ENCODE assay signal across 8 cellular contexts in the genomic region with DNA sequence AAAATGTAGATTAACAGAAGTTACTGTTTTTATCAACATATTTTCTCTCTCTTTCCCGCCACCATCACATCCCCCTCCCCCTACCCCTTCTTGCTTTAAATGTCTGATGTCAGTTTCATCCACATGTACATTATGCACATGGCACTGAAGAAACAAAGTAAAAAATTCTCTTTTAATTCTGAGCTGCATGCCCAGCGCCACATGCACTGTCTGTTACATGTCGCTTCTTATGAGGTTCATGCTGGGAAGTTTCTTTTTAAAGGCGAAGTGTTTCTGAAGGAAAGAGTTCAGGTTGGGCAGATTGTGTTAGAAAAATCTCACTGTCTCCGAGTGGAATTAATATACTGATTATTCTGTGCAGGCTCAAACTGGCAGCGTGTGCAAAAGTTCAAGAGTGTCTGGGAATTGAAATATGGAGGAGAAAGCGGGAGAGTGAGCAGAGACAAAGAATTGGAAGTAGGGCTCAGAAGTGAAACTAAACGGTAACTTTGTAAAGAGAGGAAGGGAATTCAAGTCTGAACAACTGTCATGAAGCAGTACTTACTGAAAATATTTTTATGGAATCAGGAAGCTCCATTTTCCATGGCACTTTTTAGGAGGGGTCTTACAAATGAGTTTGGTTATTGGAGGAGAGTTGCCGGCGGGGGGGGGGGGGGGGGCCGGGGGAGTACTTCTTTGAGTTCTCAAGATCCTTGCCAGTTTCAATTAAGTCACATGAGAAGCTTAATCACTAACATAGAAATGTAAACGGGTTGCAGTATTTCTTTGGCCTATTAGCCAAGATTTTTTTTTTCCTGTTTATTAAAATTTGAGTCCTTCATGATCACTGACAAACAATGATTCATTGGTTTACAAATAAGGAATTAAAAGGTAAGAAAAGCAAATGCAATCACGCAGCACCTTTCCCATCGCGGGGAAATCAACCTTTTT.
DNase-seq lines count a peak whose midpoint lies in the region; ATAC-seq and TF ChIP-seq lines count a peak whose summit lies in the region.

No MANE protein-coding gene starts in this region.

- H3K36me3 ChIP-seq in adipocyte (ENCODE audit: control insufficient read depth, insufficient read depth, low read length, severe bottlenecking), result peaks cover 3% of the 10 kb centered on the region
- no peaks in the 10 kb centered on the region for H3K36me3 ChIP-seq in thoracic aorta
- H3K36me3 ChIP-seq in PC-9 (ENCODE audit: low read depth), result no peaks in the 10 kb centered on the region
- no peaks in the 10 kb centered on the region for H3K36me3 ChIP-seq in Caco-2 (ENCODE audit: control insufficient read depth, insufficient read depth, low read length)

- H3F3A ChIP-seq in PC-9 (ENCODE audit: insufficient read depth, low read depth), result no peaks in the 10 kb centered on the region

- intact Hi-C loops in activated CD4-positive, alpha-beta T cell treated with anti-CD3 and anti-CD28 coated beads, Interleukin-2, amount 10 ng/mL, durations not matched to agents 24 days and 14 days (cut with micrococcal nuclease), result loop anchor here (10.0 kb wide), 1 partner anchor 271 kb away; no protein-coding TSS in a partner anchor
- intact Hi-C loops in PC-9 (cut with micrococcal nuclease; ENCODE audit: unreplicated experiment), result no loop called here
- intact Hi-C loops in Caco-2 (cut with micrococcal nuclease; ENCODE audit: unreplicated experiment), result no loop called here

- no peaks in the 10 kb centered on the region for H3K27me3 ChIP-seq in adipocyte (replicated peaks; ENCODE audit: control insufficient read depth, insufficient read depth, low read length)
- no peaks in the 10 kb centered on the region for H3K27me3 ChIP-seq in thoracic aorta (replicated peaks; ENCODE audit: insufficient read depth)
- H3K27me3 ChIP-seq in PC-9 (ENCODE audit: insufficient read depth, low read depth), result no peaks in the 10 kb centered on the region
- no peaks in the 10 kb centered on the region for H3K27me3 ChIP-seq in Caco-2 (replicated peaks; ENCODE audit: control insufficient read depth, insufficient read depth, low read length)

- H3K9ac ChIP-seq in adipocyte (ENCODE audit: low read length), result peak overlapping the region; percentile 85

- peak; percentile 16 for ATAC-seq in thoracic aorta (ENCODE audit: insufficient number of reproducible peaks, low FRiP score, low read depth)

- TF ChIP-seq CTCF in thoracic aorta (IDR thresholded peaks at IDR 0.05) (no peak), PC-9 (conservative IDR thresholded peaks at IDR 0.05) (no peak), Caco-2 (IDR thresholded peaks at IDR 0.05; ENCODE audit: insufficient read depth in 1 of 2, low read depth in 1 of 2, low read length in 1 of 2, severe bottlenecking in 1 of 2, unreplicated experiment in 1 of 2) (no peak)

- H3K4me3 Mint-ChIP-seq in activated CD4-positive, alpha-beta T cell treated with anti-CD3 and anti-CD28 coated beads, Interleukin-2, amount 10 ng/mL, durations not matched to agents 24 days and 14 days, result peak overlapping the region; percentile 84
- H3K4me3 Mint-ChIP-seq in Caco-2 (ENCODE audit: unreplicated experiment), result no peak overlapping the region

- POLR2A ChIA-PET in PC-9 (lab: Charles Lee; ENCODE audit: unreplicated experiment), result no interaction called here
- POLR2A ChIA-PET in Caco-2 (lab: Charles Lee), result no interaction called here

- H3K4me3 ChIP-seq in adipocyte (ENCODE audit: low read length), result peak overlapping the region; percentile 87
- H3K4me3 ChIP-seq in thoracic aorta, result peak overlapping the region; percentile 58
- H3K4me3 ChIP-seq in PC-9, result no peak overlapping the region
- H3K4me3 ChIP-seq in Caco-2 (ENCODE audit: low read depth, low read length), result no peak overlapping the region

- peaks cover 7% of the 10 kb centered on the region for H3K4me1 Mint-ChIP-seq in activated CD4-positive, alpha-beta T cell treated with anti-CD3 and anti-CD28 coated beads, Interleukin-2, amount 10 ng/mL, durations not matched to agents 24 days and 14 days
- no peaks in the 10 kb centered on the region for H3K4me1 Mint-ChIP-seq in Caco-2 (ENCODE audit: low read depth, unreplicated experiment)

- no peaks in the 10 kb centered on the region for H3K36me3 Mint-ChIP-seq in activated CD4-positive, alpha-beta T cell treated with anti-CD3 and anti-CD28 coated beads, Interleukin-2, amount 10 ng/mL, durations not matched to agents 24 days and 14 days (ENCODE audit: low read depth)
- no peaks in the 10 kb centered on the region for H3K36me3 Mint-ChIP-seq in Caco-2 (ENCODE audit: insufficient read depth, unreplicated experiment)

- no peak for DNase-seq in activated CD4-positive, alpha-beta T cell treated with anti-CD3 and anti-CD28 coated beads, Interleukin-2, amount 10 ng/mL, durations not matched to agents 24 days and 14 days
- DNase-seq in activated CD4-positive, alpha-beta T cell treated with anti-CD3 and anti-CD28 coated beads for 48 hours, result no peak
- DNase-seq in adipocyte (ENCODE audit: low read depth), result peak; percentile 41
- peak; percentile 43 for DNase-seq in kidney tubule cell (ENCODE audit: low spot score)
- no peak for DNase-seq in thoracic aorta (ENCODE audit: low spot score)
- no peak for DNase-seq in PC-9
- no peak for DNase-seq in Caco-2
- no peak for DNase-seq in T1000 (lab: John Stamatoyannopoulos, UW)

- no peaks in the 10 kb centered on the region for H4K20me1 ChIP-seq in PC-9 (ENCODE audit: insufficient read depth)

- no peak overlapping the region for H3K4me2 ChIP-seq in PC-9

- no peak overlapping the region for H2AFZ ChIP-seq in PC-9

- peak overlapping the region; percentile 3 for H3K27ac Mint-ChIP-seq in activated CD4-positive, alpha-beta T cell treated with anti-CD3 and anti-CD28 coated beads, Interleukin-2, amount 10 ng/mL, durations not matched to agents 24 days and 14 days
- no peak overlapping the region for H3K27ac Mint-ChIP-seq in Caco-2 (ENCODE audit: unreplicated experiment)

- no peak overlapping the region for H3K27ac ChIP-seq in thoracic aorta
- no peak overlapping the region for H3K27ac ChIP-seq in PC-9

- CTCF ChIA-PET in PC-9 (lab: Charles Lee) (no interaction called here), Caco-2 (lab: Charles Lee) (no interaction called here)

- no peaks in the 10 kb centered on the region for H3K9me3 Mint-ChIP-seq in activated CD4-positive, alpha-beta T cell treated with anti-CD3 and anti-CD28 coated beads, Interleukin-2, amount 10 ng/mL, durations not matched to agents 24 days and 14 days
- no peaks in the 10 kb centered on the region for H3K9me3 Mint-ChIP-seq in Caco-2 (ENCODE audit: unreplicated experiment)

- H3K27me3 Mint-ChIP-seq in activated CD4-positive, alpha-beta T cell treated with anti-CD3 and anti-CD28 coated beads, Interleukin-2, amount 10 ng/mL, durations not matched to agents 24 days and 14 days, result no peaks in the 10 kb centered on the region
- H3K27me3 Mint-ChIP-seq in Caco-2 (ENCODE audit: insufficient read depth, unreplicated experiment), result no peaks in the 10 kb centered on the region

- no peaks in the 10 kb centered on the region for H3K9me2 ChIP-seq in PC-9 (ENCODE audit: insufficient read depth)

- BruUV-seq in PC-9 (replicated peaks; lab: Mats Ljungman, UMichigan), result no TSS peak
- BruUV-seq in Caco-2 (replicated peaks; lab: Mats Ljungman, UMichigan), result no TSS peak

- peaks cover 9% of the 10 kb centered on the region for H3K4me1 ChIP-seq in adipocyte (ENCODE audit: control insufficient read depth, insufficient read depth, low read length)
- peaks cover 0 to 15% of the 10 kb centered on the region in 2 donors for H3K4me1 ChIP-seq in thoracic aorta (ENCODE audit: control insufficient read depth in 1 of 2, low read depth in 2 of 2)
- no peaks in the 10 kb centered on the region for H3K4me1 ChIP-seq in PC-9 (replicated peaks; ENCODE audit: insufficient read depth)
- H3K4me1 ChIP-seq in Caco-2, result no peaks in the 10 kb centered on the region

- no peaks in the 10 kb centered on the region for H3K79me2 ChIP-seq in PC-9 (ENCODE audit: low read depth)

- H3K9me3 ChIP-seq in adipocyte (ENCODE audit: control insufficient read depth, low read length) (no peaks in the 10 kb centered on the region), thoracic aorta (no peaks in the 10 kb centered on the region), PC-9 (ENCODE audit: insufficient read depth, low read depth) (no peaks in the 10 kb centered on the region), Caco-2 (no peaks in the 10 kb centered on the region)

Comparison
In these comparisons a context has a peak if more than half of its experiments do, and no peak if none do; other contexts are left out.
1. DNase-seq: peak in adipocyte (single experiment) and kidney tubule cell (single experiment); none in activated CD4-positive, alpha-beta T cell treated with anti-CD3 and anti-CD28 coated beads, Interleukin-2, amount 10 ng/mL, durations not matched to agents 24 days and 14 days (single experiment), activated CD4-positive, alpha-beta T cell treated with anti-CD3 and anti-CD28 coated beads for 48 hours (single experiment), thoracic aorta (single experiment), PC-9 (0 of 2), Caco-2 (0 of 2) and T1000 (single experiment).
2. H3K4me3 ChIP-seq: peak in adipocyte (single experiment) and thoracic aorta (single experiment); none in PC-9 (single experiment) and Caco-2 (single experiment).